In genomic region chr16:87945351-87946042, GRCh38 we compare ENCODE assay signal across 8 cellular contexts. TPM values are rescaled to one million over a fixed set of nuclear protein-coding genes. Genes with fewer than 3 reads are reported as not detected.
DNase-seq lines count a peak whose midpoint lies in the region; ATAC-seq and TF ChIP-seq lines count a peak whose summit lies in the region.

No MANE protein-coding gene starts in this region.

- intact Hi-C loops in lower lobe of right lung (cut with DNase I): no loop called here

- H3K36me3 ChIP-seq in lower lobe of right lung (no peaks in the 10 kb centered on the region), subcutaneous abdominal adipose tissue (ENCODE audit: control insufficient read depth in 5 of 5, insufficient read depth in 5 of 5, low read length in 5 of 5) (no peaks in the 10 kb centered on the region)

- H3K9ac ChIP-seq in subcutaneous abdominal adipose tissue (ENCODE audit: low read length in 5 of 5): peak overlapping the region in 4 of 5 donors; percentile 3 to 68 (median 34)

- H3K9me3 ChIP-seq in lower lobe of right lung (no peaks in the 10 kb centered on the region), subcutaneous abdominal adipose tissue (ENCODE audit: control insufficient read depth in 5 of 5, low read length in 5 of 5) (no peaks in the 10 kb centered on the region)

- ATAC-seq in lower lobe of right lung (peak; percentile 88 to 93), HG02973 (IDR thresholded peaks at IDR 0.05; ENCODE audit: unreplicated experiment) (no peak), GM18498 (IDR thresholded peaks at IDR 0.05; ENCODE audit: unreplicated experiment) (no peak), HG03432 (IDR thresholded peaks at IDR 0.05; ENCODE audit: unreplicated experiment) (no peak)

- TF ChIP-seq CTCF in GM12875 (IDR thresholded peaks at IDR 0.05; ENCODE audit: borderline replicate concordance, insufficient read depth, low read depth, low read length): no peak
- TF ChIP-seq CTCF in coronary artery (IDR thresholded peaks at IDR 0.05): no peak
- TF ChIP-seq CTCF in lower lobe of right lung (IDR thresholded peaks at IDR 0.05): no peak

- DNase-seq in NCI-H526 (lab: John Stamatoyannopoulos, UW): peak; percentile 69 to 81
- DNase-seq in coronary artery (ENCODE audit: low spot score): no peak
- peak; percentile 85 for DNase-seq in lower lobe of right lung

- no peaks in the 10 kb centered on the region for H3K27me3 ChIP-seq in lower lobe of right lung (ENCODE audit: low read depth)
- no peaks in the 10 kb centered on the region for H3K27me3 ChIP-seq in subcutaneous abdominal adipose tissue (ENCODE audit: control insufficient read depth in 5 of 5, insufficient read depth in 4 of 5, low read length in 5 of 5)

- H3K27ac ChIP-seq in coronary artery (peak overlapping the region in 1 of 2 donors; percentile 61), lower lobe of right lung (peak overlapping the region; percentile 64), subcutaneous abdominal adipose tissue (ENCODE audit: low read depth, low read length) (no peak overlapping the region)

- H3K4me3 ChIP-seq in GM12875 (ENCODE audit: low read depth, low read length): peak overlapping the region; percentile 19
- H3K4me3 ChIP-seq in coronary artery: peak overlapping the region; percentile 67
- peak overlapping the region; percentile 46 for H3K4me3 ChIP-seq in lower lobe of right lung
- peak overlapping the region; percentile 51 to 77 (median 65) for H3K4me3 ChIP-seq in subcutaneous abdominal adipose tissue (ENCODE audit: low read depth in 1 of 5, low read length in 5 of 5)

- H3K4me1 ChIP-seq in lower lobe of right lung: peaks cover 8% of the 10 kb centered on the region
- H3K4me1 ChIP-seq in subcutaneous abdominal adipose tissue (ENCODE audit: control insufficient read depth in 5 of 5, insufficient read depth in 5 of 5, low read length in 5 of 5): peaks cover 0 to 15% (median 14%) of the 10 kb centered on the region in 5 donors

RNA-seq across cellular contexts. Expression of gene BANP, which starts 5.7 kb away (rescaled TPM):
- 29.7 TPM for total RNA-seq in lower lobe of right lung

RNA-seq across cellular contexts. Expression of gene CA5A, which starts 9.2 kb away (rescaled TPM):
- 0.06 TPM for total RNA-seq in lower lobe of right lung

Comparison
In these comparisons a context has a peak if more than half of its experiments do, and no peak if none do; other contexts are left out.
1. ATAC-seq: peak in lower lobe of right lung (2 of 2); none in HG02973 (single experiment), GM18498 (single experiment) and HG03432 (single experiment).
2. Peak in every context shown above with its lines, with median percentiles within 50 percentile points of each other: H3K4me3 ChIP-seq.